Comparison of ENCODE assay signal across 17 cellular contexts in genomic region chr15:99981223-99981647, GRCh38.
A peak's percentile ranks its signal among the peaks of the same experiment; 100 is the strongest.
DNase-seq lines count a peak whose midpoint lies in the region; ATAC-seq, FAIRE-seq and TF ChIP-seq lines count a peak whose summit lies in the region.
"Had no signal": no experiment of that assay in that cellular context is flagged by ENCODE, and none has a peak within 500 bp of the region (broad histone marks: within the 10 kb centered on the region; RNA-seq: fewer than 3 reads in every experiment).

No MANE protein-coding gene starts in this region.

- H3K4me1 ChIP-seq in Loucy (ENCODE audit: insufficient read depth, low read length, poor library complexity, severe bottlenecking) (no peaks in the 10 kb centered on the region), ovary (ENCODE audit: insufficient read depth) (peaks cover 9% of the 10 kb centered on the region)
- H3K4me1 ChIP-seq: Peyer's patch had no signal

- H3K4me3 ChIP-seq in GM12864 (ENCODE audit: low read depth, low read length), result no peak overlapping the region
- H3K4me3 ChIP-seq in Loucy (ENCODE audit: low read length, poor library complexity, severe bottlenecking), result no peak overlapping the region
- H3K4me3 ChIP-seq in bronchial epithelial cell (ENCODE audit: low read depth, low read length), result no peak overlapping the region
- H3K4me3 ChIP-seq in ovary, result no peak overlapping the region
- H3K4me3 ChIP-seq: Peyer's patch, suprapubic skin had no signal

- H3K9me3 ChIP-seq in Loucy (ENCODE audit: insufficient read depth, low read depth, low read length) (no peaks in the 10 kb centered on the region), ovary (no peaks in the 10 kb centered on the region)
- H3K9me3 ChIP-seq: Peyer's patch, suprapubic skin had no signal

- WGBS in ovary, 3 donors, result 87 to 94% (median 93%) methylated on average over 1 of the region's 1 CpG

- H3K36me3 ChIP-seq in Loucy (ENCODE audit: insufficient read depth, low read length), result no peaks in the 10 kb centered on the region
- no peaks in the 10 kb centered on the region for H3K36me3 ChIP-seq in bronchial epithelial cell (ENCODE audit: control insufficient read depth, insufficient read depth, low read length)
- H3K36me3 ChIP-seq in ovary, result no peaks in the 10 kb centered on the region
- H3K36me3 ChIP-seq: Peyer's patch, suprapubic skin had no signal

- no peak overlapping the region for H3K9ac ChIP-seq in Loucy (ENCODE audit: low read depth, low read length, poor library complexity, severe bottlenecking)

- H3F3A ChIP-seq in Loucy (ENCODE audit: low read depth), result no peaks in the 10 kb centered on the region

- no peak for ATAC-seq in GM18907 (IDR thresholded peaks at IDR 0.05; ENCODE audit: unreplicated experiment)
- ATAC-seq: effector memory CD8-positive, alpha-beta T cell had no signal

- DNase-seq in GM12864 (ENCODE audit: low read depth), result no peak
- DNase-seq in bronchial epithelial cell (ENCODE audit: low read depth), result peak; percentile 45
- no peak for DNase-seq in neural crest cell (ENCODE audit: low read depth, low spot score)
- DNase-seq in stimulated activated CD4-positive, alpha-beta T cell treated with anti-CD3 and anti-CD28 coated beads, Interleukin-2, amount 100 ng/mL, for 48 hours, result no peak
- DNase-seq in ovary, result no peak
- DNase-seq: activated CD8-positive, alpha-beta memory T cell treated with anti-CD3 and anti-CD28 coated beads, Interleukin-2, amount 50 U/mL, for 4 hours; activated naive CD4-positive, alpha-beta T cell treated with anti-CD3 and anti-CD28 coated beads for 36 hours; effector memory CD8-positive, alpha-beta T cell; mesendoderm; NCI-H187; NCI-H510A; Peyer's patch; T-helper 1 cell had no signal

- no peaks in the 10 kb centered on the region for H3K9me2 ChIP-seq in Loucy (replicated peaks; ENCODE audit: low read depth, low read length)

- H3K27ac ChIP-seq in ovary, result no peak overlapping the region
- H3K27ac ChIP-seq: C4-2B, Peyer's patch, suprapubic skin had no signal

- H4K20me1 ChIP-seq in Loucy (ENCODE audit: insufficient read depth, low read length, poor library complexity, severe bottlenecking), result no peaks in the 10 kb centered on the region

- H3K27ac Mint-ChIP-seq in neural crest cell (ENCODE audit: unreplicated experiment), result no peak overlapping the region
- H3K27ac Mint-ChIP-seq: activated naive CD4-positive, alpha-beta T cell treated with anti-CD3 and anti-CD28 coated beads for 36 hours; effector memory CD8-positive, alpha-beta T cell had no signal

- H3K27me3 Mint-ChIP-seq in neural crest cell (ENCODE audit: low read depth), result no peaks in the 10 kb centered on the region

- H2AFZ ChIP-seq in Loucy (ENCODE audit: low read length), result no peak overlapping the region

- H3K27me3 ChIP-seq in Loucy (ENCODE audit: insufficient read depth, low read length, poor library complexity, severe bottlenecking), result no peaks in the 10 kb centered on the region
- H3K27me3 ChIP-seq in bronchial epithelial cell (ENCODE audit: control insufficient read depth, insufficient read depth, low read length), result no peaks in the 10 kb centered on the region
- no peaks in the 10 kb centered on the region for H3K27me3 ChIP-seq in ovary
- H3K27me3 ChIP-seq: Peyer's patch, suprapubic skin had no signal

- TF ChIP-seq CTCF in GM12864 (IDR thresholded peaks at IDR 0.05; ENCODE audit: low read depth, low read length, missing control alignments) (peak; percentile 11), Loucy (conservative IDR thresholded peaks at IDR 0.05; ENCODE audit: low read length) (peak; percentile 53), bronchial epithelial cell (IDR thresholded peaks at IDR 0.05; ENCODE audit: insufficient read depth, low read length, severe bottlenecking) (no peak), neural crest cell (conservative IDR thresholded peaks at IDR 0.05) (peak; percentile 12), ovary (IDR thresholded peaks at IDR 0.05) (no peak)

- intact Hi-C loops in ovary (cut with DNase I), result no loop called here

- no peaks in the 10 kb centered on the region for H3K9me3 Mint-ChIP-seq in neural crest cell
- H3K9me3 Mint-ChIP-seq: activated naive CD4-positive, alpha-beta T cell treated with anti-CD3 and anti-CD28 coated beads for 36 hours; effector memory CD8-positive, alpha-beta T cell had no signal

- H3K79me2 ChIP-seq in Loucy (ENCODE audit: insufficient read depth, low read length), result no peaks in the 10 kb centered on the region

- H3K4me2 ChIP-seq in Loucy (ENCODE audit: low read depth, low read length, poor library complexity, severe bottlenecking), result no peak overlapping the region

- FAIRE-seq in bronchial epithelial cell (lab: Jason Lieb, UNC), result no peak

- no peak for TF ChIP-seq EP300 in ovary (IDR thresholded peaks at IDR 0.05)

- no peak for TF ChIP-seq POLR2A in ovary (IDR thresholded peaks at IDR 0.05)

- H3K36me3 Mint-ChIP-seq in neural crest cell (ENCODE audit: low read depth), result no peaks in the 10 kb centered on the region

- no peak overlapping the region for H3K4me3 Mint-ChIP-seq in neural crest cell
- H3K4me3 Mint-ChIP-seq: activated naive CD4-positive, alpha-beta T cell treated with anti-CD3 and anti-CD28 coated beads for 36 hours; effector memory CD8-positive, alpha-beta T cell had no signal

- peaks cover 38% of the 10 kb centered on the region for H3K4me1 Mint-ChIP-seq in neural crest cell

Comparison
In these comparisons a context has a peak if more than half of its experiments do, and no peak if none do; other contexts are left out.
1. CTCF ChIP-seq: peak in GM12864 (single experiment), Loucy (single experiment) and neural crest cell (single experiment); none in bronchial epithelial cell (single experiment) and ovary (0 of 3).